8 cellular contexts compared by ENCODE assay signal in the genomic region with DNA sequence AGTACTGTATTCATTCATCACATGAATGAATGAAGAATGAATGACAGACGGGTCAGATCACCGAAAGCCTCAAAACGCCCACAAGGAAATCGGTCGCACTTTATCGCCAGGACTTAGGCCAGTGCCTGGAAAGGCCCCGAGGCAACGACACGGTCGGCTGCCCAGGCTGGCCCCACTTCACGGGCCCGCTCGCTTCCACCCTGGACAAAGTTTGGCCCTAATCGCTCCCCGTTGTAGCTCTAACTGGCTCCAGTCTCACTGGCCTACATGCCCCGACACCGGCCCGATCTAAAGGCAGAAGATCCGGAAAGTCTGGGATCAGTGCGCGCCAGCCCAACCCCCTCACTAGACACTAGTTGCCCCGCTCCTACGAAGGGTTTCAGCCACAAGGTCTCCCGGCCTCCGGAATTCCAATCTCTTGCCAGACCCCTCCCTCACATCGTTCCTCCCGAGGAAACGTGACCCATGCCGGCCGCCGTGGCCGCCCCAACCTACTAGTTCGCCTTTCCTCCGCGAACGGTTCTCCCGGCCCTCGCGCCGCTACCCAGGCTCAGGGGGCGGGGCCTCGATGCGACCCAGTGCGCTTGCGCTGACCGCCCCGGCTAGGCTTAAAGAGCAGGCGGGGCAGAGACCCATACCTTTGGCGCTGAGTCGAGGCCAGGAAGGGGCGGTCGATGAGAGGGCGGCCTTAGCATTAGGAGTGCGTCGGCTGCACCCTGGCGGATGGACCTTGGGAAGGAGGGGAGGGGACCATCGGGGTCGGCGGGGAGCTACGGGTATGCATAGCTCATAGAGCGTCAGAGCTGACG. TPM values are rescaled to one million over a fixed set of nuclear protein-coding genes. Genes with fewer than 3 reads are reported as not detected.
DNase-seq lines count a peak whose midpoint lies in the region; ATAC-seq and TF ChIP-seq lines count a peak whose summit lies in the region.

A gene (minus strand): TSS at position 575 of the 809 bp plus-strand sequence. CDS start 3,954 bp downstream, outside the sequence.
A gene (plus strand): TSS at position 637 of the 809 bp plus-strand sequence. CDS start 22,138 bp downstream, outside the sequence.

- peak within 1 kb of the TSS; percentile 80 for H3K4me3 ChIP-seq in LNCaP clone FGC (ENCODE audit: low read depth, low read length)

- H3K27me3 Mint-ChIP-seq in natural killer cell (ENCODE audit: low read depth in 2 of 2) = no peaks in the 10 kb centered on the region

- no peaks in the 10 kb centered on the region for H3K36me3 Mint-ChIP-seq in natural killer cell

- intact Hi-C loops in natural killer cell (cut with micrococcal nuclease) = loop anchor here (1.0 kb wide), 2 partner anchors 79 to 83 kb away; a partner anchor contains a TSS

- H3K9me3 Mint-ChIP-seq in natural killer cell = no peaks in the 10 kb centered on the region

- ATAC-seq in natural killer cell = peak; percentile 96 to 97 (median 96)

- DNase-seq in ELR (ENCODE audit: low read depth) (peak; percentile 99), H4 (ENCODE audit: low spot score) (peak; percentile 93), LNCaP clone FGC (ENCODE audit: low read depth) (peak; percentile 85), RPMI8226 (peak; percentile 98), fibroblast of peridontal ligament (ENCODE audit: extremely low read depth) (peak; percentile 94), natural killer cell (peak; percentile 98)
- peak; percentile 93 for DNase-seq in activated T-helper 9 cell treated with anti-CD3 and anti-CD28 coated beads, Interleukin-2, amount 50 U/mL, for 16 hours (ENCODE audit: low read depth)
- DNase-seq in stimulated activated naive CD4-positive, alpha-beta T cell (lab: John Stamatoyannopoulos, UW) = peak; percentile 81 to 95 (median 94)

- peak within 1 kb of the TSS; percentile 100 for H3K4me3 Mint-ChIP-seq in natural killer cell

- peak; percentile 59 for TF ChIP-seq CTCF in LNCaP clone FGC (IDR thresholded peaks at IDR 0.05; ENCODE audit: control insufficient read depth, extremely low read depth, insufficient read depth)
- TF ChIP-seq CTCF in natural killer cell (IDR thresholded peaks at IDR 0.05) = no peak

- peaks cover 21 to 23% of the 10 kb centered on the region in 2 donors for H3K4me1 Mint-ChIP-seq in natural killer cell

- H3K27ac Mint-ChIP-seq in natural killer cell = peak within 1 kb of the TSS; percentile 94 to 98

RNA-seq across cellular contexts. Expression of the first gene that starts in this region (rescaled TPM):
- total RNA-seq in H4 (2014; rRNA removed; shearing (Covaris generic)) = 67.0 and 72.4 TPM in 2 replicates
- total RNA-seq in natural killer cell = 10 to 100 TPM; 27.4 to 35.4 (median 30.3) TPM

RNA-seq across cellular contexts. Expression of the second gene that starts in this region (rescaled TPM):
- total RNA-seq in H4 (2014; rRNA removed; shearing (Covaris generic)) = 0.62 TPM in 1 of 2 replicates, not detected in the other
- 1 to 10 TPM in 1 of 3 donors, under 1 TPM in 2; 0.18 to 1.0 (median 0.21) TPM for total RNA-seq in natural killer cell

Comparison
In these comparisons a context has a peak if more than half of its experiments do, and no peak if none do; other contexts are left out.
1. Peak in every context shown above with its lines: DNase-seq, ATAC-seq and H3K4me3 ChIP-seq.